Comparison of ENCODE assay signal across 8 cellular contexts in genomic region chr12:64618953-64619590, GRCh38. TPM values are rescaled to one million over a fixed set of nuclear protein-coding genes. Genes with fewer than 3 reads are reported as not detected.
DNase-seq lines count a peak whose midpoint lies in the region; ATAC-seq, FAIRE-seq and TF ChIP-seq lines count a peak whose summit lies in the region.

No MANE protein-coding gene starts in this region.

- peak; percentile 32 for ATAC-seq in GM21526 (IDR thresholded peaks at IDR 0.05; ENCODE audit: low FRiP score, unreplicated experiment)
- ATAC-seq in GM12878 = peak; percentile 59
- peak; percentile 69 for ATAC-seq in naive thymus-derived CD4-positive, alpha-beta T cell

- FAIRE-seq in GM12878 (lab: Jason Lieb, UNC) = no peak

- no peaks in the 10 kb centered on the region for H3K9me3 Mint-ChIP-seq in naive thymus-derived CD4-positive, alpha-beta T cell

- 0 out of 2 replicates have a peak, but pooled peaks have one; percentile 6 for TF ChIP-seq RAD21 in GM12878 (IDR thresholded peaks at IDR 0.05; ENCODE audit: insufficient read depth, low read depth, low read length)

- H3K36me3 ChIP-seq in GM12878 (ENCODE audit: control insufficient read depth in 2 of 2, insufficient read depth in 2 of 2, low read length in 1 of 2) = peaks cover 0 to 10% of the 10 kb centered on the region in 2 experiments; a peak in 1 of 4 replicates
- H3K36me3 ChIP-seq in naive thymus-derived CD4-positive, alpha-beta T cell (ENCODE audit: control insufficient read depth in 2 of 3, insufficient read depth in 3 of 3, low read length in 3 of 3) = peaks cover 0 to 5% (median 5%) of the 10 kb centered on the region in 3 experiments

- no peaks in the 10 kb centered on the region for H3K9me3 ChIP-seq in GM12878 (replicated peaks; ENCODE audit: control insufficient read depth, insufficient read depth, low read length)
- no peaks in the 10 kb centered on the region for H3K9me3 ChIP-seq in naive thymus-derived CD4-positive, alpha-beta T cell (ENCODE audit: control insufficient read depth in 2 of 3, low read length in 3 of 3)

- 31% methylated on average over 3 of the region's 3 CpGs for WGBS in GM12878 (ENCODE audit: insufficient coverage, insufficient replicate concordance, low lambda C conversion rate, missing lambda C conversion rate)

- no peaks in the 10 kb centered on the region for H3K27me3 Mint-ChIP-seq in naive thymus-derived CD4-positive, alpha-beta T cell

- DNase-seq in GM10248 (ENCODE audit: extremely low spot score) (peak; percentile 61), KBM-7 (peak; percentile 95), GM12878 (ENCODE audit: low read depth, low spot score) (peak; percentile 77), glomerular visceral epithelial cell (ENCODE audit: extremely low spot score) (no peak), SW480 (ENCODE audit: low spot score) (no peak)
- no peak for DNase-seq in naive thymus-derived CD4-positive, alpha-beta T cell
- DNase-seq in stimulated activated CD4-positive, alpha-beta T cell treated with anti-CD3 and anti-CD28 coated beads, Interleukin-1b, Interleukin-23, amount 100 ng/mL, for 48 hours = no peak

- no TSS peak for BruUV-seq in GM12878 (replicated peaks; lab: Mats Ljungman, UMichigan)

- peak overlapping the region in 8 of 9 donors; percentile 75 to 96 (median 84) for H3K27ac Mint-ChIP-seq in naive thymus-derived CD4-positive, alpha-beta T cell

- H3K4me2 ChIP-seq in GM12878 (ENCODE audit: control insufficient read depth, insufficient read depth) = peak overlapping the region; percentile 90

- intact Hi-C loops in GM12878 (cut with micrococcal nuclease; ENCODE audit: unreplicated experiment) = loop anchor here (10.0 kb wide), 2 partner anchors 546 to 1436 kb away; partner anchors contain the start of gene LEMD3
- intact Hi-C loops in naive thymus-derived CD4-positive, alpha-beta T cell (cut with micrococcal nuclease) = loop anchor here in 1 of 2 donors (1.0 kb wide), 1 partner anchor 8 kb away; no protein-coding TSS in a partner anchor

- H3K9ac ChIP-seq in GM12878 (ENCODE audit: control insufficient read depth, insufficient read depth, low read length) = peak overlapping the region; percentile 42

- CTCF ChIA-PET in GM10248 (lab: Yijun Ruan, JAX) = interaction anchor here (1.1 to 2.7 kb wide), 2 partner anchors 9 to 79 kb away, joined by 4 to 6 read pairs; no protein-coding TSS in a partner anchor
- CTCF ChIA-PET in GM12878 (lab: Yijun Ruan, JAX) = interaction anchor here (0.6 to 2.1 kb wide), 5 partner anchors 10 to 531 kb away, joined by 3 to 7 read pairs (median 5); no protein-coding TSS in a partner anchor
- CTCF ChIA-PET in naive thymus-derived CD4-positive, alpha-beta T cell (lab: Charles Lee) = no interaction called here

- SMC1A ChIA-PET in GM12878 (lab: Charles Lee; ENCODE audit: uncharacterized antibody, unreplicated experiment) = interaction anchor here (0.7 to 4.2 kb wide), 9 partner anchors 8 to 78 kb away, joined by 3 to 17 read pairs (median 3); no protein-coding TSS in a partner anchor

- H2AFZ ChIP-seq in GM12878 (ENCODE audit: control insufficient read depth, low read depth, low read length) = no peak overlapping the region

- H3K4me3 ChIP-seq in GM12878 = peak overlapping the region; percentile 57
- no peak overlapping the region for H3K4me3 ChIP-seq in naive thymus-derived CD4-positive, alpha-beta T cell (ENCODE audit: low read length)

- peak overlapping the region; percentile 93 for H3K27ac ChIP-seq in GM12878 (ENCODE audit: control insufficient read depth, insufficient read depth)
- H3K27ac ChIP-seq in naive thymus-derived CD4-positive, alpha-beta T cell (ENCODE audit: low read depth, low read length) = peak overlapping the region; percentile 37

- in situ Hi-C loops in KBM-7 (cut with MboI; ENCODE audit: low pct_unique_long_range_greater_than_20kb, low sequenced_read_pairs) (no loop called here), GM12878 (cut with MboI) (no loop called here)

- no peak for TF ChIP-seq POLR2A in GM12878 (IDR thresholded peaks at IDR 0.05; ENCODE audit: low read depth, low read length)

- no peaks in the 10 kb centered on the region for H4K20me1 ChIP-seq in GM12878 (ENCODE audit: control insufficient read depth, insufficient read depth)

- H3K79me2 ChIP-seq in GM12878 (ENCODE audit: control insufficient read depth, insufficient read depth, low read length) = peaks cover 98% of the 10 kb centered on the region

- H3K4me3 Mint-ChIP-seq in naive thymus-derived CD4-positive, alpha-beta T cell = peak overlapping the region in 9 of 10 donors; percentile 56 to 100 (median 74)

- peaks cover 49% of the 10 kb centered on the region for H3K4me1 ChIP-seq in GM12878 (ENCODE audit: control insufficient read depth, insufficient read depth, low read length)
- H3K4me1 ChIP-seq in naive thymus-derived CD4-positive, alpha-beta T cell (ENCODE audit: control insufficient read depth in 2 of 2, insufficient read depth in 2 of 2, low read length in 2 of 2) = peaks cover 15 to 56% of the 10 kb centered on the region in 2 donors

- TF ChIP-seq CTCF in GM10248 (IDR thresholded peaks at IDR 0.05; ENCODE audit: control extremely low read depth, extremely low read depth, low read depth, missing control alignments) (no peak), GM12878 (IDR thresholded peaks at IDR 0.05 in 2 of 3, conservative IDR thresholded peaks at IDR 0.05 in 1 of 3; ENCODE audit: control insufficient read depth in 2 of 3, extremely low read depth in 1 of 3, insufficient read depth in 1 of 3, low read depth in 3 of 3, low read length in 3 of 3) (no peak)

- peaks cover 42 to 94% (median 82%) of the 10 kb centered on the region in 7 donors for H3K4me1 Mint-ChIP-seq in naive thymus-derived CD4-positive, alpha-beta T cell

- H3K36me3 Mint-ChIP-seq in naive thymus-derived CD4-positive, alpha-beta T cell = peaks cover 0 to 41% (median 12%) of the 10 kb centered on the region in 5 donors

- POLR2A ChIA-PET in GM10248 (lab: Yijun Ruan, JAX) (interaction anchor here (1.3 kb wide), 1 partner anchor 50 kb away, joined by 5 read pairs; no protein-coding TSS in a partner anchor), GM12878 (lab: Charles Lee) (interaction anchor here (1.3 to 9.8 kb wide), 3 partner anchors 9 to 51 kb away, joined by 11 to 88 read pairs (median 13); partner anchors contain the start of gene RASSF3)
- POLR2A ChIA-PET in naive thymus-derived CD4-positive, alpha-beta T cell (lab: Charles Lee) = interaction anchor here (0.6 to 37.8 kb wide), 4 partner anchors 8 to 62 kb away, joined by 3 to 900 read pairs (median 6); no protein-coding TSS in a partner anchor

- H3K27me3 ChIP-seq in GM12878 (replicated peaks in 1 of 2; ENCODE audit: control insufficient read depth in 2 of 2, insufficient read depth in 2 of 2, low read length in 1 of 2) = no peaks in the 10 kb centered on the region
- no peaks in the 10 kb centered on the region for H3K27me3 ChIP-seq in naive thymus-derived CD4-positive, alpha-beta T cell (ENCODE audit: control insufficient read depth in 2 of 2, insufficient read depth in 2 of 2, low read length in 2 of 2)

- peak; percentile 38 to 42; a peak in 1 of 4 replicates for TF ChIP-seq EP300 in GM12878 (IDR thresholded peaks at IDR 0.05; ENCODE audit: borderline replicate concordance in 1 of 2, control insufficient read depth in 1 of 2, low read depth in 2 of 2, low read length in 2 of 2)

- RAD21 ChIA-PET in GM12878 (lab: Charles Lee; ENCODE audit: unreplicated experiment) = interaction anchor here (0.7 to 11.3 kb wide), 8 partner anchors 8 to 258 kb away, joined by 3 to 86 read pairs (median 3); partner anchors contain the start of gene RASSF3

TF ChIP-seq in GM12878, 131 proteins besides CTCF, POLR2A, EP300 and RAD21 (continues in another document):
- TF ChIP-seq SMC3 (IDR thresholded peaks at IDR 0.05; ENCODE audit: borderline replicate concordance, low read length) (no peak; the same call in 1 of the 2 replicates), POLR2AphosphoS5 (IDR thresholded peaks at IDR 0.05; ENCODE audit: low read length) (0 out of 2 replicates have a peak, but pooled peaks have one; percentile 23), MTA3 (IDR thresholded peaks at IDR 0.05; ENCODE audit: borderline replicate concordance, low read length) (0 out of 2 replicates have a peak, but pooled peaks have one; percentile 28), BRCA1 (IDR thresholded peaks at IDR 0.05; ENCODE audit: low read depth, low read length) (no peak), RUNX3 (IDR thresholded peaks at IDR 0.05; ENCODE audit: low read length) (peak; percentile 71), FOS (IDR thresholded peaks at IDR 0.05; ENCODE audit: borderline replicate concordance, extremely low read depth, insufficient read length) (no peak), BCL11A (IDR thresholded peaks at IDR 0.05; ENCODE audit: low read depth, low read length) (peak; percentile 49; the same call in 1 of the 2 replicates), JUNB (IDR thresholded peaks at IDR 0.05) (peak; percentile 53), ZNF622 (IDR thresholded peaks at IDR 0.05) (no peak), FOXM1 (IDR thresholded peaks at IDR 0.05; ENCODE audit: low read depth, low read length) (peak; percentile 72; the same call in 1 of the 2 replicates)

RNA-seq across cellular contexts. Expression of gene RASSF3, which starts 8.8 kb away (rescaled TPM):
- total RNA-seq in GM12878 (2013; cell fraction: nucleolus; rRNA removed) = 12.8 and 16.5 TPM in 2 replicates
- total RNA-seq in GM12878 (2014; rRNA removed) (27.2 and 30.5 TPM in 2 replicates), GM12878 (2014; rRNA removed; fragmentation: Illumina TruSeq; extraction: Trizol) (32.4 and 33.3 TPM in 2 replicates), GM12878 (2021) (59.4 and 62.4 TPM in 2 replicates)
- 22.7 TPM for polyA plus RNA-seq in GM12878 (2011; ENCODE audit: low read depth)
- polyA plus RNA-seq in GM12878 (2011; rRNA removed) (42.0 and 48.8 TPM in 2 replicates), GM12878 (2014; fragmentation: Illumina TruSeq; extraction: Trizol) (44.6 and 51.6 TPM in 2 replicates), GM12878 (2014; fragmentation: Nextera tagmentation; extraction: Ambion mirVana) (10 to 100 TPM in 1 of 2 experiments, 1 to 10 TPM in 1; 9.0 to 11.2 TPM), GM12878 (2014; rRNA removed) (32.3 and 35.8 TPM in 2 replicates), GM12878 (2016; fragmentation: Nextera tagmentation; extraction: Ambion mirVana) (1 to 10 TPM; 6.9 to 8.1 TPM)
- polyA plus RNA-seq in GM12878 (2011; cell fraction: cytosol; rRNA removed) = 34.4 and 34.5 TPM in 2 replicates
- polyA plus RNA-seq in GM12878 (2011; cell fraction: nucleus; rRNA removed) = 7.2 and 8.6 TPM in 2 replicates
- 27.4 and 36.0 TPM in 2 replicates for polyA plus RNA-seq in GM12878 (2012)
- 58.3 and 74.5 TPM in 2 replicates for polyA minus RNA-seq in GM12878 (2011; rRNA and poly(A)+ RNA removed)
- 20.1 and 21.2 TPM in 2 replicates for polyA minus RNA-seq in GM12878 (2011; cell fraction: cytosol; rRNA and poly(A)+ RNA removed)
- 6.3 and 8.6 TPM in 2 replicates for polyA minus RNA-seq in GM12878 (2011; cell fraction: nucleus; rRNA and poly(A)+ RNA removed)
- 100 to 1,000 TPM in 4 of 5 experiments, 10 to 100 TPM in 1; 79.0 to 200 (median 107) TPM for total RNA-seq in naive thymus-derived CD4-positive, alpha-beta T cell
- polyA plus RNA-seq in naive thymus-derived CD4-positive, alpha-beta T cell = 1 to 10 TPM; 4.4 to 5.5 TPM

Comparison
In these comparisons a context has a peak if more than half of its experiments do, and no peak if none do; other contexts are left out.
1. DNase-seq: peak in GM10248 (single experiment), KBM-7 (single experiment) and GM12878 (single experiment); none in naive thymus-derived CD4-positive, alpha-beta T cell (0 of 9), glomerular visceral epithelial cell (single experiment), SW480 (single experiment) and stimulated activated CD4-positive, alpha-beta T cell treated with anti-CD3 and anti-CD28 coated beads, Interleukin-1b, Interleukin-23, amount 100 ng/mL, for 48 hours (single experiment).
2. Peak in every context shown above with its lines, with median percentiles within 50 percentile points of each other: ATAC-seq.